ENCODE assay signal across 9 cellular contexts in the genomic region with DNA sequence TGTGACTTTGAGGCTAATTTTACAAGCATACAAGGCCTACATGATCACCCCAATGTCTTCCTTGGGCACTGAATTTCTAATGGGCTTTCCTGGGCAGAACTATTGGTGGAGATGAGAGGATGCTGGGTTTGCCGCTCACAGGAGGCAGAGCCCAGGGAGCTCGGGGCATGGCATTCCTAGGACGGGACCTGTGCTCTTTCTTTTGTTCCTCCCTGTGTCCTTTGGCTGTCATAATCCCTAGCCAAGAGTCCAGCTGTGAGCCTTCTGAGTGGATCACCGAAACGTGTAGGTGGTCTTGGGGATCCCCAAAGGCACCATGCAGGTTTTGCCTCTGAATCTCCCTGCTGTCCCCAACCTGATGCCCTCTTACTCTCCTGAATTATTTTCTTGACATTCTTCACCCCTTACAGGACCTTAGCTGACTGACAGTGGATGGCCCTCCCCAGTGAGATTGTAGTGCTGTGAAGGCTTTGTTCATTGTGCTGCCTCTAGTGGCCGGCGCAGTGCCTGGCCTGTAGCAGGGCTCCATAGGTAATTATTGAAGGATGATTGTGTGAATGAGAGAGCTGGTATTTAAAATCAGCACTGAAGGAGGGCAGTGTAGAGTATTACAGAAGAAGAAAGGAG.
DNase-seq lines count a peak whose midpoint lies in the region; ATAC-seq and TF ChIP-seq lines count a peak whose summit lies in the region.
"Had no signal": no experiment of that assay in that cellular context is flagged by ENCODE, and none has a peak within 500 bp of the region (broad histone marks: within the 10 kb centered on the region; RNA-seq: fewer than 3 reads in every experiment).

No MANE protein-coding gene starts in this region.

- H3K4me3 Mint-ChIP-seq in activated CD8-positive, alpha-beta T cell treated with anti-CD3 and anti-CD28 coated beads for 36 hours = no peak overlapping the region
- H3K4me3 Mint-ChIP-seq in activated CD8-positive, alpha-beta T cell treated with anti-CD3 and anti-CD28 coated beads, Interleukin-2, amount 10 ng/mL, durations not matched to agents 7 days and 5 days = no peak overlapping the region
- no peak overlapping the region for H3K4me3 Mint-ChIP-seq in activated naive CD8-positive, alpha-beta T cell treated with anti-CD3 and anti-CD28 coated beads for 36 hours
- no peak overlapping the region for H3K4me3 Mint-ChIP-seq in nephron progenitor cell
- H3K4me3 Mint-ChIP-seq in T-helper 2 cell treated with Interferon-gamma antibody and Interleukin-4, amounts not matched to agents 5 μg/mL and 100 μg/mL, for 36 hours = no peak overlapping the region
- H3K4me3 Mint-ChIP-seq: activated naive CD8-positive, alpha-beta T cell had no signal

- POLR2A ChIA-PET in activated CD8-positive, alpha-beta T cell treated with anti-CD3 and anti-CD28 coated beads for 36 hours (lab: Charles Lee) = interaction anchor here (0.6 to 1.5 kb wide), 2 partner anchors 188 to 492 kb away, joined by 3 to 4 read pairs; no protein-coding TSS in a partner anchor
- POLR2A ChIA-PET in activated CD8-positive, alpha-beta T cell treated with anti-CD3 and anti-CD28 coated beads, Interleukin-2, amount 10 ng/mL, durations not matched to agents 7 days and 5 days (lab: Charles Lee) = interaction anchor here (0.6 kb wide), 1 partner anchor 807 kb away, joined by 4 read pairs; no protein-coding TSS in a partner anchor

- H3K36me3 Mint-ChIP-seq in activated CD8-positive, alpha-beta T cell treated with anti-CD3 and anti-CD28 coated beads for 36 hours (ENCODE audit: low read depth) = peaks cover 17% of the 10 kb centered on the region
- H3K36me3 Mint-ChIP-seq in activated CD8-positive, alpha-beta T cell treated with anti-CD3 and anti-CD28 coated beads, Interleukin-2, amount 10 ng/mL, durations not matched to agents 7 days and 5 days (ENCODE audit: low read depth) = peaks cover 7% of the 10 kb centered on the region
- peaks cover 32% of the 10 kb centered on the region for H3K36me3 Mint-ChIP-seq in activated naive CD8-positive, alpha-beta T cell treated with anti-CD3 and anti-CD28 coated beads for 36 hours
- H3K36me3 Mint-ChIP-seq in nephron progenitor cell (ENCODE audit: low read depth) = peaks cover 11% of the 10 kb centered on the region
- H3K36me3 Mint-ChIP-seq in T-helper 2 cell treated with Interferon-gamma antibody and Interleukin-4, amounts not matched to agents 5 μg/mL and 100 μg/mL, for 36 hours (ENCODE audit: low read depth) = peaks cover 4% of the 10 kb centered on the region

- intact Hi-C loops in activated CD8-positive, alpha-beta T cell treated with anti-CD3 and anti-CD28 coated beads for 36 hours (cut with micrococcal nuclease) = no loop called here

- no peaks in the 10 kb centered on the region for H3K4me1 Mint-ChIP-seq in activated CD8-positive, alpha-beta T cell treated with anti-CD3 and anti-CD28 coated beads for 36 hours (ENCODE audit: low read depth)
- no peaks in the 10 kb centered on the region for H3K4me1 Mint-ChIP-seq in activated CD8-positive, alpha-beta T cell treated with anti-CD3 and anti-CD28 coated beads, Interleukin-2, amount 10 ng/mL, durations not matched to agents 7 days and 5 days (ENCODE audit: low read depth)
- H3K4me1 Mint-ChIP-seq in activated naive CD8-positive, alpha-beta T cell treated with anti-CD3 and anti-CD28 coated beads for 36 hours = peaks cover 1% of the 10 kb centered on the region
- H3K4me1 Mint-ChIP-seq in nephron progenitor cell = peaks cover 5% of the 10 kb centered on the region
- no peaks in the 10 kb centered on the region for H3K4me1 Mint-ChIP-seq in T-helper 2 cell treated with Interferon-gamma antibody and Interleukin-4, amounts not matched to agents 5 μg/mL and 100 μg/mL, for 36 hours (ENCODE audit: low read depth)

- no peak overlapping the region for H3K27ac Mint-ChIP-seq in activated CD8-positive, alpha-beta T cell treated with anti-CD3 and anti-CD28 coated beads for 36 hours
- H3K27ac Mint-ChIP-seq in activated CD8-positive, alpha-beta T cell treated with anti-CD3 and anti-CD28 coated beads, Interleukin-2, amount 10 ng/mL, durations not matched to agents 7 days and 5 days = no peak overlapping the region
- H3K27ac Mint-ChIP-seq in activated naive CD8-positive, alpha-beta T cell treated with anti-CD3 and anti-CD28 coated beads for 36 hours = no peak overlapping the region
- H3K27ac Mint-ChIP-seq in nephron progenitor cell = no peak overlapping the region
- no peak overlapping the region for H3K27ac Mint-ChIP-seq in T-helper 2 cell treated with Interferon-gamma antibody and Interleukin-4, amounts not matched to agents 5 μg/mL and 100 μg/mL, for 36 hours
- H3K27ac Mint-ChIP-seq: activated naive CD8-positive, alpha-beta T cell had no signal

- CTCF ChIA-PET in activated CD8-positive, alpha-beta T cell treated with anti-CD3 and anti-CD28 coated beads for 36 hours (lab: Charles Lee) = interaction anchor here (0.7 to 1.4 kb wide), 2 partner anchors 9 to 11 kb away, joined by 3 to 6 read pairs; no protein-coding TSS in a partner anchor
- CTCF ChIA-PET in activated CD8-positive, alpha-beta T cell treated with anti-CD3 and anti-CD28 coated beads, Interleukin-2, amount 10 ng/mL, durations not matched to agents 7 days and 5 days (lab: Charles Lee) = interaction anchor here (0.6 to 1.6 kb wide), 4 partner anchors 11 to 632 kb away, joined by 3 read pairs; no protein-coding TSS in a partner anchor

- peak; percentile 25 for TF ChIP-seq CTCF in activated CD8-positive, alpha-beta T cell treated with anti-CD3 and anti-CD28 coated beads for 36 hours (IDR thresholded peaks at IDR 0.05)
- TF ChIP-seq CTCF in nephron progenitor cell (IDR thresholded peaks at IDR 0.05) = peak; percentile 62

- peak; percentile 26 for DNase-seq in activated CD8-positive, alpha-beta T cell treated with anti-CD3 and anti-CD28 coated beads for 36 hours
- DNase-seq in activated CD8-positive, alpha-beta T cell treated with anti-CD3 and anti-CD28 coated beads, Interleukin-2, amount 10 ng/mL, durations not matched to agents 7 days and 5 days = no peak
- DNase-seq in activated naive CD8-positive, alpha-beta T cell treated with anti-CD3 and anti-CD28 coated beads for 36 hours = peak; percentile 2
- peak; percentile 28 for DNase-seq in nephron progenitor cell
- DNase-seq in T-helper 2 cell treated with Interferon-gamma antibody and Interleukin-4, amounts not matched to agents 5 μg/mL and 100 μg/mL, for 36 hours (ENCODE audit: low spot score) = no peak
- no peak for DNase-seq in SHP77 treated with DMSO at 0.1 percent for 48 hours (lab: John Stamatoyannopoulos, UW)
- DNase-seq in foreskin melanocyte = no peak

- H3K27me3 Mint-ChIP-seq in activated CD8-positive, alpha-beta T cell treated with anti-CD3 and anti-CD28 coated beads for 36 hours = no peaks in the 10 kb centered on the region
- no peaks in the 10 kb centered on the region for H3K27me3 Mint-ChIP-seq in activated CD8-positive, alpha-beta T cell treated with anti-CD3 and anti-CD28 coated beads, Interleukin-2, amount 10 ng/mL, durations not matched to agents 7 days and 5 days (ENCODE audit: low read depth)
- no peaks in the 10 kb centered on the region for H3K27me3 Mint-ChIP-seq in activated naive CD8-positive, alpha-beta T cell treated with anti-CD3 and anti-CD28 coated beads for 36 hours
- peaks cover under 1% of the 10 kb centered on the region for H3K27me3 Mint-ChIP-seq in nephron progenitor cell (ENCODE audit: low read depth, poor library complexity)
- no peaks in the 10 kb centered on the region for H3K27me3 Mint-ChIP-seq in T-helper 2 cell treated with Interferon-gamma antibody and Interleukin-4, amounts not matched to agents 5 μg/mL and 100 μg/mL, for 36 hours (ENCODE audit: low read depth)
- H3K27me3 Mint-ChIP-seq: activated naive CD8-positive, alpha-beta T cell had no signal

- peaks cover 5% of the 10 kb centered on the region for H3K9me3 Mint-ChIP-seq in activated CD8-positive, alpha-beta T cell treated with anti-CD3 and anti-CD28 coated beads for 36 hours
- no peaks in the 10 kb centered on the region for H3K9me3 Mint-ChIP-seq in activated CD8-positive, alpha-beta T cell treated with anti-CD3 and anti-CD28 coated beads, Interleukin-2, amount 10 ng/mL, durations not matched to agents 7 days and 5 days (ENCODE audit: insufficient read depth)
- H3K9me3 Mint-ChIP-seq in activated naive CD8-positive, alpha-beta T cell treated with anti-CD3 and anti-CD28 coated beads for 36 hours = peaks cover 9% of the 10 kb centered on the region
- peaks cover 15% of the 10 kb centered on the region for H3K9me3 Mint-ChIP-seq in nephron progenitor cell
- H3K9me3 Mint-ChIP-seq in T-helper 2 cell treated with Interferon-gamma antibody and Interleukin-4, amounts not matched to agents 5 μg/mL and 100 μg/mL, for 36 hours = no peaks in the 10 kb centered on the region

- ATAC-seq in activated CD8-positive, alpha-beta T cell treated with anti-CD3 and anti-CD28 coated beads for 36 hours = peak; percentile 55
- ATAC-seq in activated CD8-positive, alpha-beta T cell treated with anti-CD3 and anti-CD28 coated beads, Interleukin-2, amount 10 ng/mL, durations not matched to agents 7 days and 5 days = no peak
- peak; percentile 67 for ATAC-seq in HG03196 (IDR thresholded peaks at IDR 0.05; ENCODE audit: unreplicated experiment)

Comparison
In these comparisons a context has a peak if more than half of its experiments do, and no peak if none do; other contexts are left out.
1. DNase-seq: peak in activated CD8-positive, alpha-beta T cell treated with anti-CD3 and anti-CD28 coated beads for 36 hours (single experiment), activated naive CD8-positive, alpha-beta T cell treated with anti-CD3 and anti-CD28 coated beads for 36 hours (single experiment) and nephron progenitor cell (single experiment); none in activated CD8-positive, alpha-beta T cell treated with anti-CD3 and anti-CD28 coated beads, Interleukin-2, amount 10 ng/mL, durations not matched to agents 7 days and 5 days (single experiment), T-helper 2 cell treated with Interferon-gamma antibody and Interleukin-4, amounts not matched to agents 5 μg/mL and 100 μg/mL, for 36 hours (single experiment), SHP77 treated with DMSO at 0.1 percent for 48 hours (single experiment) and foreskin melanocyte (single experiment).